Comparison of ENCODE assay signal across 8 cellular contexts in the genomic region with DNA sequence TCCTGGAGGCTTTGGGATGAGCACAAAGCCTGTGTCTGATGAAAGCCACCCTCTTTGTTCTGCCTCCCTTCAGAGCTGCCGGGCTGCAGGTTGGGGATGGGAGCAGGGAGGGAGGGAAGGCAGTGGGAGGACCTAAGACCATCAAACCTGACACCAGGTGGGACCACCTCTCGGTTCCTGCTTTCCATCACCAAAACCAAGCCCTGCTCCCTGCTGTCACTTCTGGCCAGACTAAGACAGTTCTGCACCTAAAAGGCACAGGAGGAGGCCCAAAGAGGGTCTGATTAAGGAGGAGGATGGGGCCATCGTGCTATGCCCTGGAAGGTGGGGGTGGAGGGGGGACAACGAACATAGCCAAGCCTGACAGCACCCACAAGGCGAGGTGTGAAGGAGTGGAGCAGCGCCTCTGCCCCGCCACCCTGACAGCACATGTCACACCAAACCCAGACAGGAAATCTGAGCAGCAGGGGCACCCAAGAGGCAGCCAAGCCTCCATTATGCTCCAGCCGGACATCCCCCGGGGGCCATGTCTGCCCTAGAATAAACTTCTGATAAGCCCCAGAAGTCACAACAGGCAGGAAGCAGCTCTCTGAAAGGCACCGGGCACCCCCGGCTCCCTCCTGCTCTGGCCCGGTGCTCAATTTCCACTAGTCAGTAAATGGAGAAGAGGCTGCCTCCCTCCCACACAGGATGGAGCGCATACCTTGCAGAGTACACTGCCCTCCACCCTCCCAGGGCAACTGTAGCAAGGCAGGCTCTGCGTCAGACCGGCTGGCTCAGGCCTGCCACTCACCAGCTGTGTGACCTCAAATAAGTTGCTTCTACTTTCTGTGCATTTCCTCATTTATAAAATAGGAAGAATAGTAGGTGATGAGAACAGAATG. TPM values are rescaled to one million over a fixed set of nuclear protein-coding genes. Genes with fewer than 3 reads are reported as not detected.
DNase-seq lines count a peak whose midpoint lies in the region; ATAC-seq, FAIRE-seq and TF ChIP-seq lines count a peak whose summit lies in the region.

No MANE protein-coding gene starts in this region.

- H3K27ac Mint-ChIP-seq in HFFc6 = peak overlapping the region; percentile 68

- POLR2A ChIA-PET in HepG2 (lab: Yijun Ruan, JAX) = no interaction called here

- no peak for FAIRE-seq in bronchial epithelial cell (lab: Jason Lieb, UNC)
- FAIRE-seq in HepG2 (lab: Jason Lieb, UNC) = no peak

- no peak for TF ChIP-seq POLR2A in HepG2 (IDR thresholded peaks at IDR 0.05; ENCODE audit: insufficient read depth in 1 of 2, low read depth in 2 of 2, low read length in 2 of 2)

- no peaks in the 10 kb centered on the region for H3K27me3 Mint-ChIP-seq in HFFc6 (ENCODE audit: insufficient read depth)

- DNase-seq in GM13976 (ENCODE audit: low spot score) = peak; percentile 59
- DNase-seq in HFFc6 = peak; percentile 23
- peak; percentile 13 for DNase-seq in NOMO-1 treated with dmso at 0.1 percent for 144 hours (lab: John Stamatoyannopoulos, UW; ENCODE audit: unreplicated experiment)
- DNase-seq in bronchial epithelial cell (ENCODE audit: low read depth) = peak; percentile 78
- DNase-seq in HepG2 (ENCODE audit: low spot score) = no peak
- no peak for DNase-seq in ACHN
- DNase-seq in head of caudate nucleus = no peak

- intact Hi-C loops in HepG2 (cut with micrococcal nuclease; ENCODE audit: unreplicated experiment) (no loop called here), head of caudate nucleus (cut with DNase I) (no loop called here)

- H3K4me2 ChIP-seq in HepG2 (ENCODE audit: low read depth, low read length) = no peak overlapping the region

- H3K9me3 ChIP-seq in HepG2 (ENCODE audit: low read length) (no peaks in the 10 kb centered on the region), stomach smooth muscle (ENCODE audit: control insufficient read depth in 2 of 2, low read length in 2 of 2) (no peaks in the 10 kb centered on the region)

- H3K9ac ChIP-seq in HepG2 (ENCODE audit: insufficient read depth, low read depth, low read length) (no peak overlapping the region), stomach smooth muscle (ENCODE audit: low read length in 2 of 2) (peak overlapping the region; percentile 58 to 65)

- in situ Hi-C loops in GM13976 (cut with MboI; ENCODE audit: low sequenced_read_pairs, unreplicated experiment) (no loop called here), HepG2 (cut with HindIII; ENCODE audit: extremely low pct_ligation_motif_present, low pct_unique_long_range_greater_than_20kb) (no loop called here), ACHN (cut with HindIII; ENCODE audit: low pct_ligation_motif_present, low pct_unique_long_range_greater_than_20kb, low sequenced_read_pairs) (no loop called here)

- H3K27ac ChIP-seq in HepG2 (ENCODE audit: extremely low read length, insufficient read depth, low read length) = no peak overlapping the region
- peak overlapping the region; percentile 71 for H3K27ac ChIP-seq in stomach smooth muscle (ENCODE audit: low read length)

- no peaks in the 10 kb centered on the region for H4K20me1 ChIP-seq in HepG2 (ENCODE audit: insufficient read depth, low read length)

- TF ChIP-seq EP300 in HepG2 (IDR thresholded peaks at IDR 0.05; ENCODE audit: low read depth in 2 of 2, low read length in 2 of 2) (no peak), HepG2 (CRISPR knock-in tag; IDR thresholded peaks at IDR 0.05; ENCODE audit: borderline replicate concordance) (no peak)

- no peak overlapping the region for H3K4me3 Mint-ChIP-seq in HFFc6

- TF ChIP-seq CTCF in GM13976 (IDR thresholded peaks at IDR 0.05; ENCODE audit: borderline replicate concordance, control extremely low read depth, extremely low read depth, insufficient read depth, missing control alignments) (no peak), HFFc6 (IDR thresholded peaks at IDR 0.05) (no peak), bronchial epithelial cell (IDR thresholded peaks at IDR 0.05; ENCODE audit: insufficient read depth, low read length, severe bottlenecking) (peak; percentile 14), HepG2 (CRISPR knock-in tag; IDR thresholded peaks at IDR 0.05) (no peak)

- peaks cover 62% of the 10 kb centered on the region for H3K4me1 ChIP-seq in HepG2 (ENCODE audit: insufficient read depth, low read length)
- H3K4me1 ChIP-seq in stomach smooth muscle (ENCODE audit: control insufficient read depth, insufficient read depth, low read length) = peaks cover 50% of the 10 kb centered on the region

- H3K36me3 ChIP-seq in bronchial epithelial cell (ENCODE audit: control insufficient read depth, insufficient read depth, low read length) (no peaks in the 10 kb centered on the region), HepG2 (replicated peaks in 1 of 2; ENCODE audit: control insufficient read depth in 1 of 2, insufficient read depth in 2 of 2, low read length in 2 of 2) (no peaks in the 10 kb centered on the region; a peak in 1 of 5 replicates), stomach smooth muscle (ENCODE audit: control insufficient read depth in 2 of 2, insufficient read depth in 2 of 2, low read length in 2 of 2) (peaks cover 0 to 2% of the 10 kb centered on the region in 2 donors)

- H3K36me3 Mint-ChIP-seq in HFFc6 (ENCODE audit: low read depth) = peaks cover 6% of the 10 kb centered on the region

- no peak for TF ChIP-seq RAD21 in HepG2 (CRISPR knock-in tag; IDR thresholded peaks at IDR 0.05)

- peaks cover 69% of the 10 kb centered on the region for H3K4me1 Mint-ChIP-seq in HFFc6 (ENCODE audit: low read depth)

- BruUV-seq in HepG2 (replicated peaks; lab: Mats Ljungman, UMichigan) = no TSS peak

- peaks cover 17% of the 10 kb centered on the region for H3K79me2 ChIP-seq in HepG2 (ENCODE audit: insufficient read depth, low read length)

- 96% methylated on average over 15 of the region's 15 CpGs for WGBS in HepG2 (ENCODE audit: low lambda C conversion rate)

- no peak overlapping the region for H2AFZ ChIP-seq in HepG2 (ENCODE audit: low read length)

- CTCF ChIA-PET in HepG2 (lab: Yijun Ruan, JAX; ENCODE audit: low intra/inter-chr PET ratio, low total read pairs) = no interaction called here

- H3K4me3 ChIP-seq in bronchial epithelial cell (ENCODE audit: low read depth, low read length) (no peak overlapping the region), HepG2 (replicated peaks in 1 of 3; ENCODE audit: insufficient read depth in 1 of 3, low read depth in 2 of 3, low read length in 3 of 3) (no peak overlapping the region), stomach smooth muscle (ENCODE audit: low read length in 2 of 2) (peak overlapping the region; percentile 41 to 54)

- no peaks in the 10 kb centered on the region for H3K9me3 Mint-ChIP-seq in HFFc6

- peak; percentile 37 for ATAC-seq in HepG2

- H3K27me3 ChIP-seq in bronchial epithelial cell (ENCODE audit: control insufficient read depth, insufficient read depth, low read length) (no peaks in the 10 kb centered on the region), HepG2 (ENCODE audit: control insufficient read depth in 1 of 2, insufficient read depth in 2 of 2, low read length in 2 of 2) (no peaks in the 10 kb centered on the region), stomach smooth muscle (ENCODE audit: control insufficient read depth in 1 of 2, insufficient read depth in 2 of 2, low read length in 2 of 2) (no peaks in the 10 kb centered on the region)

TF ChIP-seq in HepG2, 621 proteins besides CTCF, POLR2A, EP300 and RAD21 (continues in another document):
- TF ChIP-seq, protein P1, sequence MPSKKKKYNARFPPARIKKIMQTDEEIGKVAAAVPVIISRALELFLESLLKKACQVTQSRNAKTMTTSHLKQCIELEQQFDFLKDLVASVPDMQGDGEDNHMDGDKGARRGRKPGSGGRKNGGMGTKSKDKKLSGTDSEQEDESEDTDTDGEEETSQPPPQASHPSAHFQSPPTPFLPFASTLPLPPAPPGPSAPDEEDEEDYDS (CRISPR knock-in tag; IDR thresholded peaks at IDR 0.05) = no peak

RNA-seq across cellular contexts. Expression of a gene that starts 48.9 kb away (rescaled TPM):
- total RNA-seq in HFFc6 (2021; fragmentation: NEBNext Ultra II Directional; extraction: Animal tissue kit (Norgen Biotek cat#: 25700)) = 10 to 100 TPM; 48.2 to 52.9 (median 49.7) TPM
- total RNA-seq in bronchial epithelial cell (38.0 and 45.3 TPM in 2 replicates), HepG2 (2016; rRNA removed; fragmentation: Illumina TruSeq; extraction: Trizol) (15.1 and 15.5 TPM in 2 replicates)
- 4.8 and 5.9 TPM in 2 replicates for total RNA-seq in HepG2 (2016; cell fraction: cytosol; rRNA removed; fragmentation: Illumina TruSeq; extraction: Trizol; ENCODE audit: low read depth)
- total RNA-seq in HepG2 (2016; cell fraction: insoluble cytoplasmic fraction; rRNA removed; fragmentation: Illumina TruSeq; extraction: Trizol) = 13.9 and 15.8 TPM in 2 replicates
- 6.6 and 7.8 TPM in 2 replicates for total RNA-seq in HepG2 (2016; cell fraction: membrane; rRNA removed; fragmentation: Illumina TruSeq; extraction: Trizol)
- total RNA-seq in HepG2 (2016; cell fraction: nucleus; rRNA removed; fragmentation: Illumina TruSeq; extraction: Trizol) = 18.8 and 22.2 TPM in 2 replicates
- 18.2 and 20.9 TPM in 2 replicates for polyA plus RNA-seq in HepG2 (2011; rRNA removed)
- polyA plus RNA-seq in HepG2 (2011; cell fraction: cytosol; rRNA removed) = 11.7 and 13.7 TPM in 2 replicates
- polyA plus RNA-seq in HepG2 (2011; cell fraction: nucleus; rRNA removed) = 164 and 167 TPM in 2 replicates
- 15.1 and 34.9 TPM in 2 replicates for polyA plus RNA-seq in HepG2 (2012)
- 1.1 TPM in 2 replicates for polyA plus RNA-seq in HepG2 (2016; cell fraction: cytosol; fragmentation: Illumina TruSeq; extraction: Trizol; ENCODE audit: low read depth)
- polyA plus RNA-seq in HepG2 (2016; cell fraction: insoluble cytoplasmic fraction; fragmentation: Illumina TruSeq; extraction: Trizol; ENCODE audit: low read depth) = 16.9 and 19.7 TPM in 2 replicates
- polyA plus RNA-seq in HepG2 (2016; cell fraction: membrane; fragmentation: Illumina TruSeq; extraction: Trizol; ENCODE audit: low read depth) = 3.0 and 4.2 TPM in 2 replicates
- polyA plus RNA-seq in HepG2 (2016; cell fraction: nucleus; fragmentation: Illumina TruSeq; extraction: Trizol; ENCODE audit: insufficient read depth, low read depth) = 49.2 and 54.4 TPM in 2 replicates
- polyA minus RNA-seq in HepG2 (2011; rRNA and poly(A)+ RNA removed; ENCODE audit: low replicate concordance) = 19.1 and 24.2 TPM in 2 replicates
- polyA minus RNA-seq in HepG2 (2011; cell fraction: cytosol; rRNA and poly(A)+ RNA removed) = 12.4 and 14.9 TPM in 2 replicates
- 29.7 and 35.3 TPM in 2 replicates for polyA minus RNA-seq in HepG2 (2011; cell fraction: nucleus; rRNA and poly(A)+ RNA removed)

Comparison
In these comparisons a context has a peak if more than half of its experiments do, and no peak if none do; other contexts are left out.
1. DNase-seq: peak in GM13976 (single experiment), HFFc6 (single experiment), NOMO-1 treated with dmso at 0.1 percent for 144 hours (single experiment) and bronchial epithelial cell (single experiment); none in HepG2 (single experiment), ACHN (single experiment) and head of caudate nucleus (0 of 42).
2. H3K4me3 ChIP-seq: peak in stomach smooth muscle (2 of 2); none in bronchial epithelial cell (single experiment) and HepG2 (0 of 3).